In the genomic region with DNA sequence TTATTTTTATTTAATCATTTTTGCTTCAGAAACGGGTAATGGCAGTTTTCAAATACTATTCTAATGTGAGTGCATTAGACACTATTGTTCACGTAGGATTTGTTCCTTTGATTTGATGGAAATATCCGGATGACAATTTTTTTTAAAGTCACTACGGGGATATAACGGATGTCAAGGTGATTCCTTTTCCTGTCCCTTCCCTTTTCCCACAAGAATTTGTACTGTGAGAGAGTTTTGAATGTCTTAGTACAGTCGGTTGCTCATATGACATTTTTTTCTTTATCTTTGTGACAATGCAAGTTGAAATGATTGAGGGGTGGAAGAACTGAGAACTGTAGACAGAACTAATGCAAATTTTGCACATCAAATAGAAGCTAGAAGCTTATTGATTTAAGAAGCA, we compare ENCODE assay signal across 30 cellular contexts.
"Had no signal": no experiment of that assay in that cellular context is flagged by ENCODE, and none has a peak within 500 bp of the region (broad histone marks: within the 10 kb centered on the region; RNA-seq: fewer than 3 reads in every experiment).

No MANE protein-coding gene starts in this region.

- H3K27me3 ChIP-seq: adrenal gland, ascending aorta, body of pancreas, brain microvascular endothelial cell, breast epithelium, cardiac muscle cell had no signal

- H3K36me3 ChIP-seq: adrenal gland, ascending aorta, brain microvascular endothelial cell, breast epithelium, cardiac muscle cell had no signal

- DNase-seq: activated effector memory CD4-positive, alpha-beta T cell treated with anti-CD3 and anti-CD28 coated beads, Interleukin-2, amount 50 U/mL, for 16 hours; activated effector memory CD4-positive, alpha-beta T cell treated with Interleukin-2 at 50 U/mL for 16 hours; activated gamma-delta T cell; activated gamma-delta T cell treated with Interleukin-2 at 50 U/mL for 16 hours; activated naive CD4-positive, alpha-beta T cell; activated naive CD4-positive, alpha-beta T cell treated with anti-CD3 and anti-CD28 coated beads for 36 hours; activated naive CD4-positive, alpha-beta T cell treated with anti-CD3 and anti-CD28 coated beads, Interleukin-2, amount 10 ng/mL, durations not matched to agents 7 days and 5 days; activated naive CD4-positive, alpha-beta T cell treated with anti-CD3 and anti-CD28 coated beads, Interleukin-2, amount 50 U/mL, for 16 hours; activated naive CD4-positive, alpha-beta T cell treated with Interleukin-2 at 50 U/mL for 16 hours; activated naive CD8-positive, alpha-beta T cell treated with anti-CD3 and anti-CD28 coated beads for 36 hours; activated naive CD8-positive, alpha-beta T cell treated with anti-CD3 and anti-CD28 coated beads, Interleukin-2, amount 10 ng/mL, durations not matched to agents 7 days and 5 days; activated naive CD8-positive, alpha-beta T cell treated with anti-CD3 and anti-CD28 coated beads, Interleukin-2, amount 50 U/mL, for 24 hours; activated T-cell treated with anti-CD3 and anti-CD28 coated beads, Interleukin-2, amount 50 U/mL, for 1 hour; activated T-cell treated with anti-CD3 and anti-CD28 coated beads, Interleukin-2, amount 50 U/mL, for 24 hours; activated T-cell treated with anti-CD3 and anti-CD28 coated beads, Interleukin-2, amount 50 U/mL, for 4 hours; activated T-cell treated with anti-CD3 and anti-CD28 coated beads, Interleukin-2, amount 50 U/mL, for 48 hours; activated T-cell treated with anti-CD3 and anti-CD28 coated beads, Interleukin-2, amount 50 U/mL, for 72 hours; adrenal gland; amniotic stem cell; amygdala; anterior cingulate cortex; aorta; body of pancreas; brain microvascular endothelial cell; caudate nucleus; central memory CD4-positive, alpha-beta T cell; cerebellar nuclear complex had no signal

- H3K9me3 ChIP-seq: adrenal gland, ascending aorta, body of pancreas had no signal

- H3K4me3 ChIP-seq: adrenal gland, ascending aorta, body of pancreas, breast epithelium, cardiac muscle cell had no signal

- H3K27ac ChIP-seq: adrenal gland, ascending aorta, body of pancreas, brain microvascular endothelial cell, breast epithelium, cardiac muscle cell had no signal
